ENCODE assay signal across 18 cellular contexts in the genomic region with DNA sequence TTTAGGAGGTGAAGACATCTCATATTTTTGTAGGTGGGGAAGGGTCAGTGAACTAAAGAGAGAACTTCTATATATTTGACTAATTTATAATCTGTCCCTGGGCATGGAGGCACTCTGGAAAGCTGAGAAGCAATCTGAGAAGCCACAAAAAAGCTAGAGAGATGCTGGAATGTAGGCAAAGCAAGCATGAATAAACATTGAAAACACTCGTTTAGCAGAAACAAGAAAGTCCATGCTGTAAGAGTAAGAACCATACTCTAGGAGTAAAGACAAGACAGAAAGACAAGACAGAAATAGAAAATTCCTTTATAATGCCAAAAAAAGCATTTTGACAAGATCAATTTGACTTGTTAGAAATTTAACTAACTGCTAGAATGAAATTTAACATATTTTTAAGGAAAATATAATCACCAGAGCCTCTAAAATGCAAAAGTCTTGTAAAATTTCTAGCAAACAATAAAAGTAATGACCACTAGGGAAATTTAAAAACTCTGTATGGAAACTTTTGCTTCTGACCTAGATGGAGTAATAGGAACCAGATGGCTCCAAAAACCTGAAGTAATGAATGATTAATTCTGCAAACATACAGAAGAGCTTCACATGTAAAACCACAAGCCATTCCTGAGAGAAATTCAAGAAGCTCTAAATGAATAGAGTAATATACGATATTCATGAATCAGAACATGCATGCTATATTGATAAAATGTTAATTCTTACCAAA.
DNase-seq lines count a peak whose midpoint lies in the region; ATAC-seq and TF ChIP-seq lines count a peak whose summit lies in the region.
"Had no signal": no experiment of that assay in that cellular context is flagged by ENCODE, and none has a peak within 500 bp of the region (broad histone marks: within the 10 kb centered on the region; RNA-seq: fewer than 3 reads in every experiment).

No MANE protein-coding gene starts in this region.

- H2AFZ ChIP-seq in neural progenitor cell (replicated peaks) = peak overlapping the region; percentile 42

- no peaks in the 10 kb centered on the region for H4K20me1 ChIP-seq in neural progenitor cell (ENCODE audit: low read depth)

- no peaks in the 10 kb centered on the region for H3K27me3 ChIP-seq in neural progenitor cell
- H3K27me3 ChIP-seq: ascending aorta, heart right ventricle had no signal

- no peak overlapping the region for H3K27ac ChIP-seq in neural progenitor cell
- H3K27ac ChIP-seq: ascending aorta, heart right ventricle had no signal

- H3K9me3 Mint-ChIP-seq in neural progenitor cell = no peaks in the 10 kb centered on the region
- H3K9me3 Mint-ChIP-seq: activated CD4-positive, alpha-beta T cell treated with anti-CD3 and anti-CD28 coated beads, Interleukin-2, amount 10 ng/mL, durations not matched to agents 7 days and 5 days had no signal

- H3K4me1 Mint-ChIP-seq in neural progenitor cell = no peaks in the 10 kb centered on the region
- H3K4me1 Mint-ChIP-seq: activated CD4-positive, alpha-beta T cell treated with anti-CD3 and anti-CD28 coated beads, Interleukin-2, amount 10 ng/mL, durations not matched to agents 7 days and 5 days; CD4-positive, CD25-positive, alpha-beta regulatory T cell had no signal

- no peaks in the 10 kb centered on the region for H3K36me3 Mint-ChIP-seq in neural progenitor cell
- H3K36me3 Mint-ChIP-seq: CD4-positive, CD25-positive, alpha-beta regulatory T cell had no signal

- no peak for ATAC-seq in HG02588 (IDR thresholded peaks at IDR 0.05; ENCODE audit: unreplicated experiment)
- ATAC-seq: heart right ventricle, left lobe of liver had no signal

- H3K9ac ChIP-seq in neural progenitor cell = no peak overlapping the region

- H3K79me2 ChIP-seq in neural progenitor cell (ENCODE audit: low read depth) = no peaks in the 10 kb centered on the region

- no peaks in the 10 kb centered on the region for H3F3A ChIP-seq in neural progenitor cell (ENCODE audit: low read depth)

- no peak overlapping the region for H3K4me2 ChIP-seq in neural progenitor cell

- no peak overlapping the region for H3K4me3 Mint-ChIP-seq in neural progenitor cell
- H3K4me3 Mint-ChIP-seq: activated CD4-positive, alpha-beta T cell treated with anti-CD3 and anti-CD28 coated beads, Interleukin-2, amount 10 ng/mL, durations not matched to agents 7 days and 5 days; CD4-positive, CD25-positive, alpha-beta regulatory T cell had no signal

- no peaks in the 10 kb centered on the region for H3K4me1 ChIP-seq in neural progenitor cell
- H3K4me1 ChIP-seq: ascending aorta, heart right ventricle had no signal

- no peaks in the 10 kb centered on the region for H3K9me3 ChIP-seq in neural progenitor cell (ENCODE audit: low read depth)
- H3K9me3 ChIP-seq: ascending aorta had no signal

- no peak overlapping the region for H3K4me3 ChIP-seq in neural progenitor cell
- H3K4me3 ChIP-seq: ascending aorta, heart right ventricle had no signal

- H3K27ac Mint-ChIP-seq in neural progenitor cell = no peak overlapping the region
- H3K27ac Mint-ChIP-seq: activated CD4-positive, alpha-beta T cell treated with anti-CD3 and anti-CD28 coated beads, Interleukin-2, amount 10 ng/mL, durations not matched to agents 7 days and 5 days; CD4-positive, CD25-positive, alpha-beta regulatory T cell had no signal

- no peaks in the 10 kb centered on the region for H3K27me3 Mint-ChIP-seq in neural progenitor cell (ENCODE audit: insufficient read depth, low read depth)
- H3K27me3 Mint-ChIP-seq: activated CD4-positive, alpha-beta T cell treated with anti-CD3 and anti-CD28 coated beads, Interleukin-2, amount 10 ng/mL, durations not matched to agents 7 days and 5 days; CD4-positive, CD25-positive, alpha-beta regulatory T cell had no signal

- DNase-seq in DMS53 treated with DMSO at 0.1 percent for 48 hours (lab: John Stamatoyannopoulos, UW; ENCODE audit: unreplicated experiment) (peak; percentile 10), NCI-H446 treated with DMSO at 0.1 percent for 48 hours (lab: John Stamatoyannopoulos, UW) (peak; percentile 40), epidermal melanocyte (ENCODE audit: insufficient read length, low spot score) (peak; percentile 37), neural progenitor cell (ENCODE audit: low spot score) (no peak), kidney glomerular epithelial cell (lab: John Stamatoyannopoulos, UW) (no peak), NCI-H82 treated with DMSO at 0.1 percent for 48 hours (lab: John Stamatoyannopoulos, UW; ENCODE audit: unreplicated experiment) (no peak), NCI-H748 (lab: John Stamatoyannopoulos, UW; ENCODE audit: unreplicated experiment) (no peak)
- DNase-seq: activated CD4-positive, alpha-beta T cell treated with anti-CD3 and anti-CD28 coated beads, Interleukin-2, amount 10 ng/mL, durations not matched to agents 7 days and 5 days; CD4-positive, CD25-positive, alpha-beta regulatory T cell; effector memory CD4-positive, alpha-beta T cell; heart right ventricle; KBM-7; NCI-H1694; NCI-H526; stimulated activated CD4-positive, alpha-beta T cell treated with anti-CD3 and anti-CD28 coated beads, Interleukin-4, amount 100 ng/mL, for 1 hour had no signal

- no peaks in the 10 kb centered on the region for H3K36me3 ChIP-seq in neural progenitor cell
- H3K36me3 ChIP-seq: ascending aorta, heart right ventricle had no signal

- TF ChIP-seq CTCF in neural progenitor cell (IDR thresholded peaks at IDR 0.05) = no peak

Comparison
In these comparisons a context has a peak if more than half of its experiments do, and no peak if none do; other contexts are left out.
1. DNase-seq: peak in DMS53 treated with DMSO at 0.1 percent for 48 hours (single experiment), NCI-H446 treated with DMSO at 0.1 percent for 48 hours (single experiment) and epidermal melanocyte (single experiment); none in neural progenitor cell (single experiment), kidney glomerular epithelial cell (single experiment), NCI-H82 treated with DMSO at 0.1 percent for 48 hours (single experiment) and NCI-H748 (single experiment).